In genomic region chr3:32106132-32106928, GRCh38 we compare ENCODE assay signal across 8 cellular contexts. TPM values are rescaled to one million over a fixed set of nuclear protein-coding genes. Genes with fewer than 3 reads are reported as not detected.
DNase-seq lines count a peak whose midpoint lies in the region; ATAC-seq lines count a peak whose summit lies in the region.

Gene GPD1L (plus strand): TSS chr3:32106620. CDS start chr3:32106712, 92 bp downstream.

- H3K9me3 Mint-ChIP-seq in effector memory CD8-positive, alpha-beta T cell, result peaks cover 2 to 5% of the 10 kb centered on the region in 2 donors

- peaks cover 20 to 30% of the 10 kb centered on the region in 2 donors for H3K4me1 Mint-ChIP-seq in effector memory CD8-positive, alpha-beta T cell (ENCODE audit: low read depth in 2 of 2)

- peak within 1 kb of the TSS; percentile 82 to 95 for H3K18ac ChIP-seq in mesenchymal stem cell (ENCODE audit: low read depth in 1 of 2, low read length in 2 of 2)

- peak within 1 kb of the TSS; percentile 66 to 79 for H3K27ac Mint-ChIP-seq in effector memory CD8-positive, alpha-beta T cell

- no peaks in the 10 kb centered on the region for H3K27me3 Mint-ChIP-seq in effector memory CD8-positive, alpha-beta T cell

- no peak within 1 kb of the TSS for H2BK120ac ChIP-seq in mesenchymal stem cell (ENCODE audit: low read depth, low read length)

- H2BK15ac ChIP-seq in mesenchymal stem cell (ENCODE audit: low read depth, poor library complexity, severe bottlenecking), result peak within 1 kb of the TSS; percentile 8

- H3K4me1 ChIP-seq in mesenchymal stem cell (ENCODE audit: control insufficient read depth, insufficient read depth, low read depth, low read length), result peaks cover 8% of the 10 kb centered on the region

- H3K4ac ChIP-seq in mesenchymal stem cell (ENCODE audit: low read depth in 1 of 2, low read length in 2 of 2), result peak within 1 kb of the TSS in 1 of 2 experiments; percentile 55

- peak within 1 kb of the TSS in 1 of 2 experiments; percentile 5 for H3K23ac ChIP-seq in mesenchymal stem cell (ENCODE audit: low read length in 2 of 2)

- no peak within 1 kb of the TSS for H2AK5ac ChIP-seq in mesenchymal stem cell (ENCODE audit: low read length, severe bottlenecking)

- H3K9me3 ChIP-seq in mesenchymal stem cell (ENCODE audit: control insufficient read depth, low read length), result peaks cover 21% of the 10 kb centered on the region

- peak within 1 kb of the TSS; percentile 88 for H3K4me2 ChIP-seq in mesenchymal stem cell (ENCODE audit: low read length, poor library complexity, severe bottlenecking)

- peaks cover 15% of the 10 kb centered on the region for H3K79me1 ChIP-seq in mesenchymal stem cell (replicated peaks; ENCODE audit: low read length, poor library complexity, severe bottlenecking)

- H4K91ac ChIP-seq in mesenchymal stem cell (ENCODE audit: low read length), result peak within 1 kb of the TSS; percentile 98

- DNase-seq in COLO668 (lab: John Stamatoyannopoulos, UW; ENCODE audit: unreplicated experiment) (peak; percentile 92), HT1080 (ENCODE audit: low read depth) (peak; percentile 95), NOMO-1 treated with dmso at 0.1 percent for 144 hours (lab: John Stamatoyannopoulos, UW; ENCODE audit: unreplicated experiment) (peak; percentile 90), mesenchymal stem cell (peak; percentile 89)
- peak; percentile 76 to 92 (median 80) for DNase-seq in activated CD8-positive, alpha-beta memory T cell treated with anti-CD3 and anti-CD28 coated beads for 48 hours (ENCODE audit: low read depth in 2 of 3, low spot score in 2 of 3)
- peak; percentile 86 to 91 (median 89) for DNase-seq in effector memory CD8-positive, alpha-beta T cell
- DNase-seq in stimulated activated CD8-positive, alpha-beta memory T cell treated with anti-CD3 and anti-CD28 coated beads, Interleukin-12 subunit alpha, Interleukin-12 subunit beta, amount 100 ng/mL, for 24 hours (ENCODE audit: extremely low read depth), result peak; percentile 82

- H3K36me3 Mint-ChIP-seq in effector memory CD8-positive, alpha-beta T cell (ENCODE audit: insufficient read depth), result peaks cover 3% of the 10 kb centered on the region

- peak within 1 kb of the TSS; percentile 98 for H2AFZ ChIP-seq in mesenchymal stem cell (ENCODE audit: low read depth, low read length)

- H3K27me3 ChIP-seq in mesenchymal stem cell (ENCODE audit: control insufficient read depth in 1 of 2, insufficient read depth in 1 of 2, low read length in 2 of 2), result no peaks in the 10 kb centered on the region

- peak within 1 kb of the TSS in 1 of 2 experiments; percentile 51 for H2BK12ac ChIP-seq in mesenchymal stem cell (ENCODE audit: low read length in 2 of 2)

- H3K4me3 Mint-ChIP-seq in effector memory CD8-positive, alpha-beta T cell, result peak within 1 kb of the TSS; percentile 85 to 94

- no peak within 1 kb of the TSS for H2BK5ac ChIP-seq in mesenchymal stem cell (ENCODE audit: low read depth, low read length, poor library complexity, severe bottlenecking)

- no peaks in the 10 kb centered on the region for H3K36me3 ChIP-seq in mesenchymal stem cell (ENCODE audit: control insufficient read depth in 1 of 2, insufficient read depth in 2 of 2, low read depth in 1 of 2, low read length in 2 of 2)

- H3K9ac ChIP-seq in mesenchymal stem cell (ENCODE audit: low read length), result peak within 1 kb of the TSS; percentile 68

- 5% methylated on average over 77 of the region's 78 CpGs for WGBS in mesenchymal stem cell

- peak within 1 kb of the TSS; percentile 81 to 88 for H3K4me3 ChIP-seq in mesenchymal stem cell (ENCODE audit: insufficient read depth in 1 of 2, low read depth in 1 of 2, low read length in 2 of 2)

- ATAC-seq in GM21367 (IDR thresholded peaks at IDR 0.05; ENCODE audit: unreplicated experiment), result peak; percentile 100
- ATAC-seq in effector memory CD8-positive, alpha-beta T cell (replicated peaks), result peak; percentile 97

- peak within 1 kb of the TSS in 1 of 2 experiments; percentile 35 for H3K14ac ChIP-seq in mesenchymal stem cell (ENCODE audit: low read length in 2 of 2)

- H4K8ac ChIP-seq in mesenchymal stem cell (ENCODE audit: low read length), result peak within 1 kb of the TSS; percentile 100

- H3K27ac ChIP-seq in mesenchymal stem cell (ENCODE audit: low read length, poor library complexity, severe bottlenecking), result no peak within 1 kb of the TSS

RNA-seq across cellular contexts. Expression of gene GPD1L, which starts in this region (rescaled TPM):
- total RNA-seq in HT1080 (2014; rRNA removed; shearing (Covaris generic)), result 11.9 and 16.5 TPM in 2 replicates
- polyA plus RNA-seq in HT1080 (2015; cell fraction: cytosol; rRNA removed), result 10.5 and 11.7 TPM in 2 replicates
- 8.6 and 11.3 TPM in 2 replicates for polyA plus RNA-seq in HT1080 (2015; cell fraction: nucleus; rRNA removed)
- 4.4 TPM for polyA plus RNA-seq in mesenchymal stem cell (2013, experiment 1 of 2)
- polyA plus RNA-seq in mesenchymal stem cell (2013, experiment 2 of 2), result 4.5 TPM
